In genomic region chr3:31291818-31292217, GRCh38 we compare ENCODE assay signal across 17 cellular contexts.
"Had no signal": no experiment of that assay in that cellular context is flagged by ENCODE, and none has a peak within 500 bp of the region (broad histone marks: within the 10 kb centered on the region; RNA-seq: fewer than 3 reads in every experiment).

No MANE protein-coding gene starts in this region.

- H3K27me3 Mint-ChIP-seq: naive thymus-derived CD8-positive, alpha-beta T cell had no signal

- H3K9me3 ChIP-seq: esophagus squamous epithelium, mucosa of descending colon, sigmoid colon, upper lobe of right lung, vagina had no signal

- DNase-seq: effector memory CD4-positive, alpha-beta T cell; esophagus squamous epithelium; foreskin fibroblast; head of caudate nucleus; kidney glomerular epithelial cell; mucosa of descending colon; naive thymus-derived CD8-positive, alpha-beta T cell; posterior cingulate gyrus; sigmoid colon; stimulated activated CD4-positive, alpha-beta T cell treated with anti-CD3 and anti-CD28 coated beads, Interleukin-12 subunit alpha, Interleukin-12 subunit beta, amount 100 ng/mL, for 4 hours; stimulated activated naive CD4-positive, alpha-beta T cell treated with Interleukin-2 at 50 U/mL for 16 hours; upper lobe of right lung had no signal

- H2AFZ ChIP-seq: hepatocyte had no signal

- H3K27ac Mint-ChIP-seq: naive thymus-derived CD8-positive, alpha-beta T cell had no signal

- ATAC-seq: mucosa of descending colon; naive thymus-derived CD8-positive, alpha-beta T cell; upper lobe of right lung had no signal

- H3K27ac ChIP-seq: esophagus squamous epithelium, sigmoid colon, skin epidermis, upper lobe of right lung, vagina had no signal

- H3K4me3 ChIP-seq: esophagus squamous epithelium, hepatocyte, mucosa of descending colon, sigmoid colon, skin epidermis, upper lobe of right lung, vagina had no signal

- FAIRE-seq: endometrium had no signal

- H3K79me2 ChIP-seq: hepatocyte had no signal

- H3K36me3 Mint-ChIP-seq: naive thymus-derived CD8-positive, alpha-beta T cell had no signal

- H3K4me3 Mint-ChIP-seq: naive thymus-derived CD8-positive, alpha-beta T cell; neural crest cell had no signal

- H3K27me3 ChIP-seq: esophagus squamous epithelium, hepatocyte, sigmoid colon, upper lobe of right lung, vagina had no signal

- H3K4me2 ChIP-seq: hepatocyte had no signal

- H3K36me3 ChIP-seq: esophagus squamous epithelium, sigmoid colon, upper lobe of right lung, vagina had no signal

- H3K4me1 ChIP-seq: upper lobe of right lung had no signal
